ENCODE assay signal across 8 cellular contexts in the genomic region with DNA sequence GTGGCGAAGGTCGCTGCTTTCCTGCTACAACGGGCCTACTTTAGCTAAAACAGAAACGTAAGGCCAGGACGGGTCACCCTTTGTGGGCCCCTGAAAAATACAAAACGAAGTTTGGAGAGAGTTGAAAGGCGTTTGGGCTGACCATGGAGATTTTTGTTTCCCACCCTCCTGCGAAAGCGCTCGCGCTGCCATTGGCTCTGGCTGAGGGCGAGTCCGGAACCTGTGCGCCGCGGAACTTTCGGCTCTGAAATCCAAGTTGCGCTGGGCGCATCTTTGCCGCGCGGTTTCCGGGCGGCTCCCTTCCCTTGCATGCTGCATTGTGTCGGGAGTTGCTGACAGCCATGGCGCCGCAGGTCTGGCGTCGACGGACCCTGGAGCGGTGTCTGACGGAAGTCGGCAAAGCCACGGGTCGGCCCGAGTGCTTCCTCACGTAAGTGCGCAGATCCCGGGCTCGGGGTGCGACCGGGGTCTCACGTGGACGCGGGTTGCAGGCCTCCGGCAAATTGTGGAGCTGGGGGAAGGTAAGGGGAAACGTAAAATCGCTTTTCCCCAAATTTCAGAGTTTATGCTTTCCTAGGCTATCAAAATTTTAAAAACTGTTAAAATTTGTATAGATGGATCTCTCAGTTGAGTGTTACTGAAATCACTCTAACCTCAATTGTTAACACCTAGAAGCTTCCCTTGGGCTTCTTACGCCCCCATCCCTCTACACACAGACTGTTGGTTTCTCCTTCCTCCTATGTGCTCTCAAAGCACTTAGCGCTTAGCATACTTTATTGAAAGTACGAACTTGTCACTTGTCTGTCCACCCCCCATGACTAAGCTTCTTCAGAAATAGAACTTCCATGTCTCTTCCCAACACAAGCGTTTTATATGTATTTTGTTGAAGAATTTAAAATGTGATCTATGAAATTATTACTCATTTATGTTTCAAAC. TPM values are rescaled to one million over a fixed set of nuclear protein-coding genes. Genes with fewer than 3 reads are reported as not detected.
DNase-seq lines count a peak whose midpoint lies in the region; TF ChIP-seq lines count a peak whose summit lies in the region.

A gene with protein sequence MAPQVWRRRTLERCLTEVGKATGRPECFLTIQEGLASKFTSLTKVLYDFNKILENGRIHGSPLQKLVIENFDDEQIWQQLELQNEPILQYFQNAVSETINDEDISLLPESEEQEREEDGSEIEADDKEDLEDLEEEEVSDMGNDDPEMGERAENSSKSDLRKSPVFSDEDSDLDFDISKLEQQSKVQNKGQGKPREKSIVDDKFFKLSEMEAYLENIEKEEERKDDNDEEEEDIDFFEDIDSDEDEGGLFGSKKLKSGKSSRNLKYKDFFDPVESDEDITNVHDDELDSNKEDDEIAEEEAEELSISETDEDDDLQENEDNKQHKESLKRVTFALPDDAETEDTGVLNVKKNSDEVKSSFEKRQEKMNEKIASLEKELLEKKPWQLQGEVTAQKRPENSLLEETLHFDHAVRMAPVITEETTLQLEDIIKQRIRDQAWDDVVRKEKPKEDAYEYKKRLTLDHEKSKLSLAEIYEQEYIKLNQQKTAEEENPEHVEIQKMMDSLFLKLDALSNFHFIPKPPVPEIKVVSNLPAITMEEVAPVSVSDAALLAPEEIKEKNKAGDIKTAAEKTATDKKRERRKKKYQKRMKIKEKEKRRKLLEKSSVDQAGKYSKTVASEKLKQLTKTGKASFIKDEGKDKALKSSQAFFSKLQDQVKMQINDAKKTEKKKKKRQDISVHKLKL (plus strand): TSS at position 310 of the 936 bp plus-strand sequence. CDS start 32 bp downstream, at position 342.

- H3K9me2 ChIP-seq in Loucy (replicated peaks; ENCODE audit: low read depth, low read length) = no peaks in the 10 kb centered on the region

- H3K18ac ChIP-seq in H9 (ENCODE audit: insufficient read length, low read depth, low read length) = peak within 1 kb of the TSS; percentile 63
- H3K18ac ChIP-seq in neuronal stem cell (ENCODE audit: low read length) = peak within 1 kb of the TSS; percentile 97

- H3K9me3 ChIP-seq in H9 (ENCODE audit: control insufficient read depth, low read depth, low read length) (no peaks in the 10 kb centered on the region), Loucy (ENCODE audit: insufficient read depth, low read depth, low read length) (no peaks in the 10 kb centered on the region), neuronal stem cell (replicated peaks in 1 of 2; ENCODE audit: control insufficient read depth in 2 of 2, insufficient read depth in 1 of 2, low read depth in 1 of 2, low read length in 2 of 2) (no peaks in the 10 kb centered on the region), subcutaneous abdominal adipose tissue (ENCODE audit: control insufficient read depth in 5 of 5, low read length in 5 of 5) (no peaks in the 10 kb centered on the region)

- H3K36me3 ChIP-seq in Loucy (ENCODE audit: insufficient read depth, low read length) (peaks cover 13% of the 10 kb centered on the region), neuronal stem cell (replicated peaks in 1 of 2; ENCODE audit: control insufficient read depth in 2 of 2, insufficient read depth in 2 of 2, low read length in 2 of 2) (peaks cover 7 to 33% of the 10 kb centered on the region in 2 donors), subcutaneous abdominal adipose tissue (ENCODE audit: control insufficient read depth in 5 of 5, insufficient read depth in 5 of 5, low read length in 5 of 5) (peaks cover 9 to 17% (median 14%) of the 10 kb centered on the region in 5 donors)

- peaks cover 4 to 22% (median 20%) of the 10 kb centered on the region in 3 experiments; a peak in 6 of 7 replicates for H3K36me3 Mint-ChIP-seq in H9 (ENCODE audit: insufficient read depth in 1 of 3, low read depth in 3 of 3)

- TF ChIP-seq CTCF in H9 (conservative IDR thresholded peaks at IDR 0.05) = no peak
- TF ChIP-seq CTCF in Loucy (conservative IDR thresholded peaks at IDR 0.05; ENCODE audit: low read length) = no peak

- no peak within 1 kb of the TSS for H4K5ac ChIP-seq in H9 (ENCODE audit: insufficient read length, low read depth, low read length)

- no peak within 1 kb of the TSS for H2AK5ac ChIP-seq in H9 (ENCODE audit: insufficient read length, low read length)
- no peak within 1 kb of the TSS for H2AK5ac ChIP-seq in neuronal stem cell (ENCODE audit: low read depth, low read length)

- H3K79me2 ChIP-seq in H9 (ENCODE audit: insufficient read depth, low read length) (peaks cover 8% of the 10 kb centered on the region; the same call in 1 of the 2 replicates), Loucy (ENCODE audit: insufficient read depth, low read length) (peaks cover 72% of the 10 kb centered on the region)

- no peak within 1 kb of the TSS for H3K56ac ChIP-seq in H9 (ENCODE audit: insufficient read length, low read depth, low read length)

- no peaks in the 10 kb centered on the region for H3K27me3 ChIP-seq in H9 (ENCODE audit: insufficient read depth, low read length)
- no peaks in the 10 kb centered on the region for H3K27me3 ChIP-seq in Loucy (ENCODE audit: insufficient read depth, low read length, poor library complexity, severe bottlenecking)
- no peaks in the 10 kb centered on the region for H3K27me3 ChIP-seq in neuronal stem cell (ENCODE audit: control insufficient read depth in 3 of 3, insufficient read depth in 3 of 3, low read depth in 1 of 3, low read length in 3 of 3)
- no peaks in the 10 kb centered on the region for H3K27me3 ChIP-seq in subcutaneous abdominal adipose tissue (ENCODE audit: control insufficient read depth in 5 of 5, insufficient read depth in 4 of 5, low read length in 5 of 5)

- no peaks in the 10 kb centered on the region for H3K4me1 ChIP-seq in H9 (ENCODE audit: insufficient read depth, low read length)
- peaks cover 46% of the 10 kb centered on the region for H3K4me1 ChIP-seq in Loucy (ENCODE audit: insufficient read depth, low read length, poor library complexity, severe bottlenecking)
- H3K4me1 ChIP-seq in neuronal stem cell (ENCODE audit: control insufficient read depth in 2 of 2, insufficient read depth in 1 of 2, low read depth in 1 of 2, low read length in 2 of 2) = peaks cover 2 to 11% of the 10 kb centered on the region in 2 donors
- H3K4me1 ChIP-seq in subcutaneous abdominal adipose tissue (ENCODE audit: control insufficient read depth in 5 of 5, insufficient read depth in 5 of 5, low read length in 5 of 5) = peaks cover 2 to 35% (median 30%) of the 10 kb centered on the region in 5 donors

- no peak within 1 kb of the TSS for H3K23ac ChIP-seq in H9 (ENCODE audit: insufficient read length, low read depth, low read length)
- H3K23ac ChIP-seq in neuronal stem cell (ENCODE audit: low read depth, low read length, poor library complexity) = peak within 1 kb of the TSS; percentile 60

- H3K9ac ChIP-seq in H9 (ENCODE audit: extremely low read depth, insufficient read length, low read length) (peak within 1 kb of the TSS; percentile 82), Loucy (ENCODE audit: low read depth, low read length, poor library complexity, severe bottlenecking) (peak within 1 kb of the TSS; percentile 98), neuronal stem cell (ENCODE audit: low read depth, low read length, poor library complexity) (peak within 1 kb of the TSS; percentile 97), subcutaneous abdominal adipose tissue (ENCODE audit: low read length in 5 of 5) (peak within 1 kb of the TSS; percentile 77 to 96 (median 94))

- H2BK12ac ChIP-seq in H9 (ENCODE audit: insufficient read length, low read depth, low read length) = no peak within 1 kb of the TSS
- no peak within 1 kb of the TSS for H2BK12ac ChIP-seq in neuronal stem cell (ENCODE audit: low read length)

- peaks cover 4% of the 10 kb centered on the region for H3K23me2 ChIP-seq in H9 (ENCODE audit: insufficient read length, low read depth, low read length, poor library complexity, severe bottlenecking)

- H3K4me2 ChIP-seq in H9 (ENCODE audit: insufficient read depth, insufficient read length, low read length) (peak within 1 kb of the TSS; percentile 65), Loucy (ENCODE audit: low read depth, low read length, poor library complexity, severe bottlenecking) (peak within 1 kb of the TSS; percentile 93), neuronal stem cell (ENCODE audit: insufficient read depth, low read length, poor library complexity, severe bottlenecking) (peak within 1 kb of the TSS; percentile 54)

- peak; percentile 72 for DNase-seq in GF-D8 (lab: John Stamatoyannopoulos, UW)
- DNase-seq in H9 = peak; percentile 93
- DNase-seq in SIG-M5 treated with dmso at 0.1 percent for 504 hours (lab: John Stamatoyannopoulos, UW; ENCODE audit: unreplicated experiment) = peak; percentile 87
- peak; percentile 83 for DNase-seq in activated gamma-delta T cell treated with Interleukin-2 at 50 U/mL for 16 hours
- DNase-seq in foreskin melanocyte = peak; percentile 87
- peak; percentile 89 for DNase-seq in neuronal stem cell (ENCODE audit: low spot score)

- no peak within 1 kb of the TSS for H4K91ac ChIP-seq in H9 (ENCODE audit: insufficient read length, low read depth, low read length)
- H4K91ac ChIP-seq in neuronal stem cell (ENCODE audit: low read depth, low read length, poor library complexity) = no peak within 1 kb of the TSS

- H3K4me3 ChIP-seq in Loucy (ENCODE audit: low read length, poor library complexity, severe bottlenecking) (peak within 1 kb of the TSS; percentile 99), neuronal stem cell (ENCODE audit: low read length in 2 of 2) (peak within 1 kb of the TSS; percentile 81 to 96), subcutaneous abdominal adipose tissue (ENCODE audit: low read depth in 1 of 5, low read length in 5 of 5) (peak within 1 kb of the TSS; percentile 85 to 97 (median 92))

- peaks cover 4% of the 10 kb centered on the region for H3K79me1 ChIP-seq in H9 (ENCODE audit: insufficient read depth, low read depth, low read length, poor library complexity, severe bottlenecking)
- peaks cover 4% of the 10 kb centered on the region for H3K79me1 ChIP-seq in neuronal stem cell (ENCODE audit: low read depth, low read length)

- no peaks in the 10 kb centered on the region; the same call in 1 of the 2 replicates for H3K27me3 Mint-ChIP-seq in H9 (ENCODE audit: low read depth)

- no CpG with 5 or more reads among the region's 52 CpGs for WGBS in H9 (ENCODE audit: extremely low coverage, insufficient read length, low lambda C conversion rate)
- WGBS in neuronal stem cell (ENCODE audit: extremely low coverage in 2 of 2, insufficient read length in 2 of 2, insufficient replicate concordance in 1 of 2), 2 donors = no CpG with 5 or more reads among the region's 52 CpGs

- peak within 1 kb of the TSS; percentile 93 for H2AFZ ChIP-seq in H9 (ENCODE audit: low read length)
- H2AFZ ChIP-seq in Loucy (ENCODE audit: low read length) = peak within 1 kb of the TSS; percentile 99
- H2AFZ ChIP-seq in neuronal stem cell (ENCODE audit: low read length) = peak within 1 kb of the TSS; percentile 96

- no peak within 1 kb of the TSS for H2BK20ac ChIP-seq in H9 (ENCODE audit: low read depth, low read length, poor library complexity, severe bottlenecking)

- H2BK15ac ChIP-seq in H9 (ENCODE audit: low read depth, low read length) = no peak within 1 kb of the TSS
- peak within 1 kb of the TSS; percentile 82 for H2BK15ac ChIP-seq in neuronal stem cell (ENCODE audit: low read length)

- H4K20me1 ChIP-seq in H9 (ENCODE audit: control insufficient read depth, insufficient read depth, insufficient read length) = no peaks in the 10 kb centered on the region
- H4K20me1 ChIP-seq in Loucy (ENCODE audit: insufficient read depth, low read length, poor library complexity, severe bottlenecking) = peaks cover 25% of the 10 kb centered on the region

- H2BK5ac ChIP-seq in H9 (ENCODE audit: insufficient read length, low read length) = no peak within 1 kb of the TSS
- peak within 1 kb of the TSS; percentile 77 for H2BK5ac ChIP-seq in neuronal stem cell (ENCODE audit: low read length)

- no peak within 1 kb of the TSS for H3K4me3 Mint-ChIP-seq in H9

- H3K4ac ChIP-seq in H9 (ENCODE audit: low read depth, low read length) = no peak within 1 kb of the TSS
- no peak within 1 kb of the TSS for H3K4ac ChIP-seq in neuronal stem cell (ENCODE audit: low read length)

- H3K14ac ChIP-seq in H9 (ENCODE audit: insufficient read depth, low read length) (peak within 1 kb of the TSS; percentile 74), neuronal stem cell (ENCODE audit: low read length) (peak within 1 kb of the TSS; percentile 40)

- H3K4me1 Mint-ChIP-seq in H9 = peaks cover 7 to 8% of the 10 kb centered on the region in 2 experiments

- H3T11ph ChIP-seq in H9 (ENCODE audit: low read length) = no peak within 1 kb of the TSS

- H3K9me3 Mint-ChIP-seq in H9 = no peaks in the 10 kb centered on the region

- H3K27ac Mint-ChIP-seq in H9 = peak within 1 kb of the TSS; percentile 96 to 98 (median 98)

- H2BK120ac ChIP-seq in H9 (ENCODE audit: low read depth, low read length, poor library complexity, severe bottlenecking) (no peak within 1 kb of the TSS), neuronal stem cell (ENCODE audit: low read depth, low read length) (no peak within 1 kb of the TSS)

- H3F3A ChIP-seq in Loucy (ENCODE audit: low read depth) = no peaks in the 10 kb centered on the region

- H4K8ac ChIP-seq in H9 (replicated peaks; ENCODE audit: insufficient read length, low read depth, low read length) (no peak within 1 kb of the TSS), neuronal stem cell (ENCODE audit: low read depth, low read length) (no peak within 1 kb of the TSS)

- H3K27ac ChIP-seq in H9 (ENCODE audit: insufficient read length, low read depth, low read length) (no peak within 1 kb of the TSS), neuronal stem cell (replicated peaks; ENCODE audit: low read length) (peak within 1 kb of the TSS; percentile 77), subcutaneous abdominal adipose tissue (ENCODE audit: low read depth, low read length) (peak within 1 kb of the TSS; percentile 92)

RNA-seq across cellular contexts. Expression of the gene that starts here (rescaled TPM):
- 42.1 and 45.6 TPM in 2 replicates for total RNA-seq in H9 (2021)
- 29.5 TPM for polyA plus RNA-seq in neuronal stem cell (2013, experiment 1 of 2)
- polyA plus RNA-seq in neuronal stem cell (2013, experiment 2 of 2) = 30.3 TPM
